ENCODE assay signal across 10 cellular contexts in the genomic region with DNA sequence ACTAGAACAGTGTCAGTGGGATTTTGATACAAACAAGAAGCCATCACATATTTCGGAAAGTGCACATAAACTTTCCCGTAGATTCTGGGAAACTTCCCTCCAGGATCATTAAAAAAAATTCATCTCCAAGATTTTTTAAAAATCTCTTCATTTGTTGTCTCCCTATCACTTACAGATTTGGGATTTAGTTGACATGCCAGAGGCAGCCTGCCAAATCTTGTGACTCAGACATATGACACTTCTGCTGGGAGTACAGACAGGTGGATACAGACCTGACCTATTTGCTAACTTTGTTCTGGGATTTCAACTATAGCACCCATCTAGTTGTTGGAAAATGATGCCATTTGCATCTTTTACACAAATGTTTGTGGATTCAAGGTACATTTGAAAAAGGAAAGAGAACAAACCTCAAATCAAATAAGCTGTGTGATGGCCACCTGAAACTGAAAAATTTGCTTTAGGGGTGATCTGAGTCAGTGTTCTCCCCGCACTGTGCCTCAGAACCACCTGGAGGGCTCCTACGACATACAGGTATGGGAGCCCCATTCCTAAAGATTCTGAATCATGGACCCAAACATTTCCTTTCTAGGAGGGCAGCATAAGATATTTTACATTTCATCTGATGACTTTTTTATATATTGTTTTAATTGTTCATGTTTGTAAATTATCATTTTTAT. TPM values are rescaled to one million over a fixed set of nuclear protein-coding genes. Genes with fewer than 3 reads are reported as not detected.
DNase-seq lines count a peak whose midpoint lies in the region; ATAC-seq and TF ChIP-seq lines count a peak whose summit lies in the region.
"Had no signal": no experiment of that assay in that cellular context is flagged by ENCODE, and none has a peak within 500 bp of the region (broad histone marks: within the 10 kb centered on the region; RNA-seq: fewer than 3 reads in every experiment).

No MANE protein-coding gene starts in this region.

- ATAC-seq in HG02763 (IDR thresholded peaks at IDR 0.05; ENCODE audit: unreplicated experiment): peak; percentile 69
- ATAC-seq in HG03097 (IDR thresholded peaks at IDR 0.05; ENCODE audit: low FRiP score, unreplicated experiment): no peak

- no peaks in the 10 kb centered on the region for H3K36me3 ChIP-seq in stomach
- H3K36me3 ChIP-seq: tibial artery had no signal

- DNase-seq in NCI-H748 (lab: John Stamatoyannopoulos, UW; ENCODE audit: unreplicated experiment) (peak; percentile 25), NCI-H748 treated with DMSO at 0.1 percent for 48 hours (lab: John Stamatoyannopoulos, UW) (no peak), LoVo (ENCODE audit: low spot score) (peak; percentile 44), stomach (peak; percentile 56), CD1c-positive myeloid dendritic cell (ENCODE audit: extremely low spot score) (no peak)
- DNase-seq in activated naive CD4-positive, alpha-beta T cell treated with anti-CD3 and anti-CD28 coated beads, Interleukin-2, amount 50 U/mL, for 16 hours: no peak
- DNase-seq: activated CD4-positive, alpha-beta T cell treated with anti-CD3 and anti-CD28 coated beads, Interleukin-2, amount 50 U/mL, for 48 hours; tibial artery had no signal

- no peaks in the 10 kb centered on the region for H3K9me3 ChIP-seq in stomach
- H3K9me3 ChIP-seq: tibial artery had no signal

- H3K27me3 ChIP-seq in stomach: no peaks in the 10 kb centered on the region
- H3K27me3 ChIP-seq: tibial artery had no signal

- no peak overlapping the region for H3K4me3 ChIP-seq in stomach
- H3K4me3 ChIP-seq: tibial artery had no signal

- TF ChIP-seq CTCF in stomach (IDR thresholded peaks at IDR 0.05): no peak

- intact Hi-C loops in stomach (cut with DNase I; ENCODE audit: low total_unique reads): no loop called here

- 85 to 90% (median 87%) methylated on average over 4 of the region's 4 CpGs for WGBS in stomach, 5 donors

- no peak for TF ChIP-seq EP300 in stomach (IDR thresholded peaks at IDR 0.05)

- TF ChIP-seq POLR2A in stomach (IDR thresholded peaks at IDR 0.05): no peak

- H3K4me1 ChIP-seq in stomach: peaks cover 0 to 2% (median under 1%) of the 10 kb centered on the region in 4 donors
- H3K4me1 ChIP-seq: tibial artery had no signal

- H3K27ac ChIP-seq in stomach: peak overlapping the region in 1 of 5 donors; percentile 70
- H3K27ac ChIP-seq: tibial artery had no signal

RNA-seq across cellular contexts. Expression of a gene that starts 21.9 kb away (rescaled TPM):
- total RNA-seq in stomach: 100 to 1,000 TPM in 1 of 5 donors, 10 to 100 TPM in 4; 13.4 to 118 (median 50.0) TPM
- 10 to 100 TPM; 10.3 to 46.0 (median 17.7) TPM for polyA plus RNA-seq in stomach

Comparison
In these comparisons a context has a peak if more than half of its experiments do, and no peak if none do; other contexts are left out.
1. DNase-seq: peak in NCI-H748 (single experiment), LoVo (single experiment) and stomach (single experiment); none in NCI-H748 treated with DMSO at 0.1 percent for 48 hours (single experiment), CD1c-positive myeloid dendritic cell (single experiment) and activated naive CD4-positive, alpha-beta T cell treated with anti-CD3 and anti-CD28 coated beads, Interleukin-2, amount 50 U/mL, for 16 hours (single experiment).